ENCODE assay signal across 8 cellular contexts in the genomic region with DNA sequence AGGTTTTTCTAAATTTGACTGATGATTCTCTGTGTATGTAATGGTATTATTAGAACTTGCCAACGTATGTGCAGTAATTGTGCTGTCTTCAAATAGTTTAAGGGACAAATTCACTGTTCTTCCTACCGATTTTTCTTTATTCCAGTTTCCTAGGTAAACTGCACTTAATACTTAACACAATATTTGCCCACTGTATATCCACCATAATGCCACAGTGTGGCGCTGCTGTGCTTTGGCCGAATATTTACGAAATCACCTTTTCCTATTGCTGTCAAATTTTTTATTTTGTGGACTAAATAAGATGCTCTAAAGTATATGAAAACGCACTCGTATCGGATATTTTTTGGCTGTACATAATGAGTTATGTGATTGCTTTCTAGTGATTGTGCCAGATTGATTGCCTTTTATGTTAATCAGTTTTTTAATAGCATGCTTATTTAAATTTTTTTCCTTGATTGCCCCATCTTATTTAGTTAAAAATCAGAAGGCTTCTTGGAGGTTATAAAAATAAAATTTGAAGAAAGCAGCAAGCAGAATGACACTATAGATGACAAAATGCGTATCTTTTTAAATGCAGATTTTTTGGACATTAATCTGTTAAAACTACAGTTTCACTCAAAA. TPM values are rescaled to one million over a fixed set of nuclear protein-coding genes. Genes with fewer than 3 reads are reported as not detected.
DNase-seq lines count a peak whose midpoint lies in the region; ATAC-seq and TF ChIP-seq lines count a peak whose summit lies in the region.

No MANE protein-coding gene starts in this region.

- H3K27me3 Mint-ChIP-seq in activated naive CD8-positive, alpha-beta T cell treated with anti-CD3 and anti-CD28 coated beads, Interleukin-2, amount 50 U/mL, for 24 hours = no peaks in the 10 kb centered on the region

- H3K4me3 Mint-ChIP-seq in activated naive CD8-positive, alpha-beta T cell treated with anti-CD3 and anti-CD28 coated beads, Interleukin-2, amount 50 U/mL, for 24 hours = no peak overlapping the region

- H3K36me3 Mint-ChIP-seq in activated naive CD8-positive, alpha-beta T cell treated with anti-CD3 and anti-CD28 coated beads, Interleukin-2, amount 50 U/mL, for 24 hours (ENCODE audit: low read depth) = peaks cover 26% of the 10 kb centered on the region

- ATAC-seq in HG03378 (IDR thresholded peaks at IDR 0.05; ENCODE audit: unreplicated experiment) = peak; percentile 29
- no peak for ATAC-seq in activated naive CD8-positive, alpha-beta T cell treated with anti-CD3 and anti-CD28 coated beads, Interleukin-2, amount 50 U/mL, for 24 hours
- peak in 1 of 2 donors; percentile 58 for ATAC-seq in gastrocnemius medialis

- peak; percentile 1 for DNase-seq in NCI-H2107 treated with DMSO at 0.1 percent for 48 hours (lab: John Stamatoyannopoulos, UW; ENCODE audit: unreplicated experiment)
- DNase-seq in NCI-H2107 (lab: John Stamatoyannopoulos, UW) = no peak
- peak in 2 of 3 donors; percentile 44 to 82 for DNase-seq in Peyer's patch
- peak; percentile 36 for DNase-seq in activated naive CD8-positive, alpha-beta T cell treated with anti-CD3 and anti-CD28 coated beads, Interleukin-2, amount 50 U/mL, for 24 hours
- DNase-seq in left ventricle myocardium inferior = peak; percentile 22
- DNase-seq in gastrocnemius medialis = peak in 1 of 2 donors; percentile 33
- DNase-seq in HuH-7 (ENCODE audit: low spot score) = no peak

- intact Hi-C loops in left ventricle myocardium inferior (cut with micrococcal nuclease) = no loop called here
- intact Hi-C loops in gastrocnemius medialis (cut with DNase I; ENCODE audit: low total_unique reads) = loop anchor here (5.0 kb wide), 1 partner anchor 949 kb away; no protein-coding TSS in a partner anchor

- peaks cover 63% of the 10 kb centered on the region for H3K4me1 Mint-ChIP-seq in activated naive CD8-positive, alpha-beta T cell treated with anti-CD3 and anti-CD28 coated beads, Interleukin-2, amount 50 U/mL, for 24 hours

- H3K4me1 ChIP-seq in Peyer's patch (peaks cover 0 to 15% (median 0%) of the 10 kb centered on the region in 4 donors), left ventricle myocardium inferior (peaks cover 64% of the 10 kb centered on the region), gastrocnemius medialis (peaks cover 36 to 45% of the 10 kb centered on the region in 2 donors)

- peaks cover 0 to 28% (median 0%) of the 10 kb centered on the region in 3 donors for H3K36me3 ChIP-seq in Peyer's patch
- peaks cover 44% of the 10 kb centered on the region for H3K36me3 ChIP-seq in left ventricle myocardium inferior
- H3K36me3 ChIP-seq in gastrocnemius medialis = peaks cover 0 to 11% of the 10 kb centered on the region in 2 donors

- no peaks in the 10 kb centered on the region for H3K27me3 ChIP-seq in Peyer's patch
- H3K27me3 ChIP-seq in left ventricle myocardium inferior (ENCODE audit: low read depth) = no peaks in the 10 kb centered on the region
- no peaks in the 10 kb centered on the region for H3K27me3 ChIP-seq in gastrocnemius medialis

- no peak overlapping the region for H3K27ac ChIP-seq in Peyer's patch
- H3K27ac ChIP-seq in left ventricle myocardium inferior (replicated peaks) = no peak overlapping the region
- peak overlapping the region in 1 of 4 donors; percentile 18 for H3K27ac ChIP-seq in gastrocnemius medialis

- TF ChIP-seq CTCF in Peyer's patch (IDR thresholded peaks at IDR 0.05) = peak in 5 of 6 experiments; percentile 75 to 89 (median 80)
- TF ChIP-seq CTCF in left ventricle myocardium inferior (IDR thresholded peaks at IDR 0.05; ENCODE audit: borderline replicate concordance) = peak; percentile 84
- peak; percentile 33 to 79 (median 61) for TF ChIP-seq CTCF in gastrocnemius medialis (IDR thresholded peaks at IDR 0.05 in 4 of 5, conservative IDR thresholded peaks at IDR 0.05 in 1 of 5)

- no peak overlapping the region for H3K27ac Mint-ChIP-seq in activated naive CD8-positive, alpha-beta T cell treated with anti-CD3 and anti-CD28 coated beads, Interleukin-2, amount 50 U/mL, for 24 hours

- H3K4me3 ChIP-seq in Peyer's patch (no peak overlapping the region), left ventricle myocardium inferior (no peak overlapping the region), gastrocnemius medialis (no peak overlapping the region)

- in situ Hi-C loops in gastrocnemius medialis (cut with MboI; ENCODE audit: low sequenced_read_pairs in 4 of 4) = no loop called here

- H3K9me3 ChIP-seq in Peyer's patch (no peaks in the 10 kb centered on the region), left ventricle myocardium inferior (replicated peaks) (no peaks in the 10 kb centered on the region), gastrocnemius medialis (no peaks in the 10 kb centered on the region)

- H3K9me3 Mint-ChIP-seq in activated naive CD8-positive, alpha-beta T cell treated with anti-CD3 and anti-CD28 coated beads, Interleukin-2, amount 50 U/mL, for 24 hours = no peaks in the 10 kb centered on the region

- TF ChIP-seq POLR2A in Peyer's patch (IDR thresholded peaks at IDR 0.05) (no peak), gastrocnemius medialis (IDR thresholded peaks at IDR 0.05) (no peak)

RNA-seq across cellular contexts. Expression of gene AASDHPPT, which starts 10.5 kb away (rescaled TPM):
- total RNA-seq in Peyer's patch (10 to 100 TPM; 17.9 to 25.6 (median 22.6) TPM), left ventricle myocardium inferior (31.1 TPM), gastrocnemius medialis (10 to 100 TPM; 23.2 to 59.4 (median 45.2) TPM)

RNA-seq across cellular contexts. Expression of gene KBTBD3, which starts 10.8 kb away (rescaled TPM):
- total RNA-seq in Peyer's patch (10 to 100 TPM in 3 of 4 donors, 1 to 10 TPM in 1; 1.7 to 15.4 (median 11.9) TPM), left ventricle myocardium inferior (13.8 TPM), gastrocnemius medialis (1 to 10 TPM in 3 of 4 donors, under 1 TPM in 1; 0.92 to 6.2 (median 1.9) TPM)

Comparison
In these comparisons a context has a peak if more than half of its experiments do, and no peak if none do; other contexts are left out.
1. DNase-seq: peak in NCI-H2107 treated with DMSO at 0.1 percent for 48 hours (single experiment), Peyer's patch (2 of 3), activated naive CD8-positive, alpha-beta T cell treated with anti-CD3 and anti-CD28 coated beads, Interleukin-2, amount 50 U/mL, for 24 hours (single experiment) and left ventricle myocardium inferior (single experiment); none in NCI-H2107 (single experiment) and HuH-7 (single experiment).
2. Peak in every context shown above with its lines, with median percentiles within 50 percentile points of each other: CTCF ChIP-seq.